ENCODE assay signal across 9 cellular contexts in the genomic region with DNA sequence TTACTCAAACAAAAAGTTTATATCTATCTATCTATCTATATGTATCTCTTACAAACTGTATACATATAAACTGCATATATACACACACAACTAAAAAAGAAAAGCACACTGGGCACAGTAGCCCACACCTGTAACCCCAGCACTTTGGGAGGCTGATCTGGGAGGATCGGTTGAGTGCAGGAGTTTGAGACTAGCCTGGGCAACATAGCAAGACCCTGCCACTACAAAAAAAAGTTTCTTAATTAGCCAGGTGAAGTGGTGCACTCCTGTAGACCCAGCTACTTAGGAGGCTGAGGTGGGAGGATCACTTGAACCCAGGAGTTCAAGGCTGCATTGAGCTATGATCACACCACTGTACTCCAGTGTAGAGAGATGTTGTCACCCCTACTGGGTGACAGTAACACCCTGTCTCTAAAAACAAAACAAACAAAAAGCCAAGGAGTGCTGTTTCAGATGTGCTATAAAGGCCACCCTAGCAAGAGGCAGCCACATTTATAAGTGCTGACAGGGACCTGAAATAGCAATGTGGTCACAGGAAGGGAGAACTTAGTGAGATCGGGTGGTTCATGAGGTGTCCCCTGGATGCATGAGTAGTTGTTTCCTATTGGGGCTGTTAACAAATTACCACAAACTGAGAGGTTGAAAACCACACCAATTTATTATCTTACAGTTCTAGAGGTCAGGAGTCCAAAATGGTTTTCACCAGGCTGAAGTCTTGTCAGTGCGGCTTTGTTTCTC. TPM values are rescaled to one million over a fixed set of nuclear protein-coding genes. Genes with fewer than 3 reads are reported as not detected.
DNase-seq lines count a peak whose midpoint lies in the region; ATAC-seq and TF ChIP-seq lines count a peak whose summit lies in the region.
"Had no signal": no experiment of that assay in that cellular context is flagged by ENCODE, and none has a peak within 500 bp of the region (broad histone marks: within the 10 kb centered on the region; RNA-seq: fewer than 3 reads in every experiment).

No MANE protein-coding gene starts in this region.

- peak overlapping the region; percentile 91 to 97 (median 92) for H3K27ac Mint-ChIP-seq in immature natural killer cell

- H3K4me1 Mint-ChIP-seq in immature natural killer cell = peaks cover 60 to 64% of the 10 kb centered on the region in 2 donors

- no peaks in the 10 kb centered on the region for H3K27me3 ChIP-seq in GM06990 (replicated peaks; ENCODE audit: control insufficient read depth, insufficient read depth, low read length)

- H3K27me3 Mint-ChIP-seq in immature natural killer cell (ENCODE audit: low read depth in 3 of 3) = peaks cover 8 to 25% (median 21%) of the 10 kb centered on the region in 3 donors

- peaks cover 0 to 27% (median 0%) of the 10 kb centered on the region in 3 donors for H3K36me3 Mint-ChIP-seq in immature natural killer cell

- no peaks in the 10 kb centered on the region for H3K9me3 Mint-ChIP-seq in immature natural killer cell

- DNase-seq in GM06990 (ENCODE audit: extremely low read depth, insufficient read length) (peak; percentile 71), GM20000 (ENCODE audit: low spot score) (peak; percentile 81), MV-4-11 (lab: John Stamatoyannopoulos, UW) (peak; percentile 87), immature natural killer cell (peak; percentile 80 to 86 (median 84)), H4 (ENCODE audit: low spot score) (no peak), Ammon's horn (ENCODE audit: low spot score) (no peak), COR-L47 (lab: John Stamatoyannopoulos, UW) (no peak)

- no peak overlapping the region for H3K4me3 ChIP-seq in GM06990 (replicated peaks; ENCODE audit: low read depth, low read length)

- peak overlapping the region; percentile 67 to 91 (median 73) for H3K4me3 Mint-ChIP-seq in immature natural killer cell

- TF ChIP-seq CTCF in GM06990 (IDR thresholded peaks at IDR 0.05; ENCODE audit: insufficient read depth, low read length, poor library complexity, severe bottlenecking) = no peak
- no peak for TF ChIP-seq CTCF in GM20000 (IDR thresholded peaks at IDR 0.05; ENCODE audit: extremely low read depth, missing control alignments)

- no peak for ATAC-seq in GM21576 (IDR thresholded peaks at IDR 0.05; ENCODE audit: unreplicated experiment)

- H3K36me3 ChIP-seq in GM06990 (ENCODE audit: control insufficient read depth, insufficient read depth, low read length) = peaks cover 14% of the 10 kb centered on the region

RNA-seq across cellular contexts. Expression of a gene that starts 4.8 kb away (rescaled TPM):
- 10 to 100 TPM; 39.9 to 54.3 (median 42.9) TPM for polyA plus RNA-seq in immature natural killer cell
- total RNA-seq in H4 (2014; rRNA removed; shearing (Covaris generic)) = 42.7 and 53.6 TPM in 2 replicates

RNA-seq across cellular contexts. Expression of a gene that starts 20.0 kb away (rescaled TPM):
- polyA plus RNA-seq in immature natural killer cell = 10 to 100 TPM in 2 of 3 donors, 1 to 10 TPM in 1; 9.5 to 18.5 (median 10.1) TPM
- 10.4 and 15.9 TPM in 2 replicates for total RNA-seq in H4 (2014; rRNA removed; shearing (Covaris generic))

RNA-seq across cellular contexts. Expression of a gene that starts 24.3 kb away (rescaled TPM):
- polyA plus RNA-seq in immature natural killer cell = 10 to 100 TPM; 10.9 to 22.2 (median 18.7) TPM
- total RNA-seq in H4 (2014; rRNA removed; shearing (Covaris generic)) = not detected in 2 replicates
- polyA plus RNA-seq: liver had no signal

RNA-seq across cellular contexts. Expression of a gene that starts 32.1 kb away (rescaled TPM):
- 100 to 1,000 TPM; 155 to 213 (median 161) TPM for polyA plus RNA-seq in immature natural killer cell
- not detected in 2 replicates for total RNA-seq in H4 (2014; rRNA removed; shearing (Covaris generic))

RNA-seq across cellular contexts. Expression of a gene that starts 44.9 kb away (rescaled TPM):
- polyA plus RNA-seq in immature natural killer cell = 1 to 10 TPM; 4.2 to 9.3 (median 5.7) TPM
- 4.1 and 7.4 TPM in 2 replicates for total RNA-seq in H4 (2014; rRNA removed; shearing (Covaris generic))

Comparison
In these comparisons a context has a peak if more than half of its experiments do, and no peak if none do; other contexts are left out.
1. DNase-seq: peak in GM06990 (single experiment), GM20000 (single experiment), MV-4-11 (single experiment) and immature natural killer cell (3 of 3); none in H4 (single experiment), Ammon's horn (single experiment) and COR-L47 (single experiment).